Comparison of ENCODE assay signal across 1 cellular context in the genomic region with DNA sequence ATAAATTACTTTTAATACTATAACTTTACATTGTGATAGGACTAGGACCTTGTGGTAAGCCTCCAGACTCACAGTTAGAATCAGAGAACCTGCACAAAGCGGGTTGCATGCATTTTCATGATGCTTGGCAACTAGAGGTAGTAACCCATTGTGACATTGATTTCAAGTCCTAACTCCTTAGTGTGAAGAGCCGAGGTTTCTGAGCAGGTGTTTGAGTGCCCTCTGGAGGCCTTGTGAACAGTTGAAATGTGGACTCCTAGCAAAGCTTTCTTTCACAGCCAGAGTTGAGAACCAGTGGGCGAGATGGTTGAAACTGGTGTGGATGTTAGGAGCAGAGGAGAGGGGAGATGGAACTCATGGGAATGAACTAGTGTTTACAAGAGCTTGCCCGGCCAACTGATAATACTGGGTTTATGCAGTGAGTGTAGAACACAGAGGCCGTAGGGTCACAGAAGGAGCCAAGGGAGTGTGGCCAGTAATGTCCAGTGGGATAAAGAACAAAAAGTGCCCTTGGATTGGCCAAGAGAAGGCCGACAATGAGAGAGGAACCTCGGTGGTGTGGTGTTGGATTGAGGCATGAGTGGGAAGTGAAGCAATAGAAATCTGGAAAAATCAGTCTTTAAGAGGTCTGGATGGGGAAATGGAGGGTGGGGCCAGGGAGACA.
TF ChIP-seq lines count a peak whose summit lies in the region.

No MANE protein-coding gene starts in this region.

TF ChIP-seq in WTC11, 78 proteins besides CTCF, POLR2A, EP300 and RAD21 (continued from another document):
- TF ChIP-seq, protein P1, sequence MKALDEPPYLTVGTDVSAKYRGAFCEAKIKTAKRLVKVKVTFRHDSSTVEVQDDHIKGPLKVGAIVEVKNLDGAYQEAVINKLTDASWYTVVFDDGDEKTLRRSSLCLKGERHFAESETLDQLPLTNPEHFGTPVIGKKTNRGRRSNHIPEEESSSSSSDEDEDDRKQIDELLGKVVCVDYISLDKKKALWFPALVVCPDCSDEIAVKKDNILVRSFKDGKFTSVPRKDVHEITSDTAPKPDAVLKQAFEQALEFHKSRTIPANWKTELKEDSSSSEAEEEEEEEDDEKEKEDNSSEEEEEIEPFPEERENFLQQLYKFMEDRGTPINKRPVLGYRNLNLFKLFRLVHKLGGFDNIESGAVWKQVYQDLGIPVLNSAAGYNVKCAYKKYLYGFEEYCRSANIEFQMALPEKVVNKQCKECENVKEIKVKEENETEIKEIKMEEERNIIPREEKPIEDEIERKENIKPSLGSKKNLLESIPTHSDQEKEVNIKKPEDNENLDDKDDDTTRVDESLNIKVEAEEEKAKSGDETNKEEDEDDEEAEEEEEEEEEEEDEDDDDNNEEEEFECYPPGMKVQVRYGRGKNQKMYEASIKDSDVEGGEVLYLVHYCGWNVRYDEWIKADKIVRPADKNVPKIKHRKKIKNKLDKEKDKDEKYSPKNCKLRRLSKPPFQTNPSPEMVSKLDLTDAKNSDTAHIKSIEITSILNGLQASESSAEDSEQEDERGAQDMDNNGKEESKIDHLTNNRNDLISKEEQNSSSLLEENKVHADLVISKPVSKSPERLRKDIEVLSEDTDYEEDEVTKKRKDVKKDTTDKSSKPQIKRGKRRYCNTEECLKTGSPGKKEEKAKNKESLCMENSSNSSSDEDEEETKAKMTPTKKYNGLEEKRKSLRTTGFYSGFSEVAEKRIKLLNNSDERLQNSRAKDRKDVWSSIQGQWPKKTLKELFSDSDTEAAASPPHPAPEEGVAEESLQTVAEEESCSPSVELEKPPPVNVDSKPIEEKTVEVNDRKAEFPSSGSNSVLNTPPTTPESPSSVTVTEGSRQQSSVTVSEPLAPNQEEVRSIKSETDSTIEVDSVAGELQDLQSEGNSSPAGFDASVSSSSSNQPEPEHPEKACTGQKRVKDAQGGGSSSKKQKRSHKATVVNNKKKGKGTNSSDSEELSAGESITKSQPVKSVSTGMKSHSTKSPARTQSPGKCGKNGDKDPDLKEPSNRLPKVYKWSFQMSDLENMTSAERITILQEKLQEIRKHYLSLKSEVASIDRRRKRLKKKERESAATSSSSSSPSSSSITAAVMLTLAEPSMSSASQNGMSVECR (CRISPR knock-in tag; IDR thresholded peaks at IDR 0.05; ENCODE audit: borderline replicate concordance) = no peak
